9 cellular contexts compared by ENCODE assay signal in genomic region chr7:121169469-121169868, GRCh38.
"Had no signal": no experiment of that assay in that cellular context is flagged by ENCODE, and none has a peak within 500 bp of the region (broad histone marks: within the 10 kb centered on the region; RNA-seq: fewer than 3 reads in every experiment).

No MANE protein-coding gene starts in this region.

- DNase-seq: H9, HCEC 1CT, HFFc6, KBM-7 had no signal

- H3K4me2 ChIP-seq: GM23338, KMS-11 had no signal

- H3K4me3 ChIP-seq: GM23338 had no signal

- H3K9ac ChIP-seq: KMS-11 had no signal

- H3K4me3 Mint-ChIP-seq: GM23338, H9, HFFc6 had no signal

- H2AFZ ChIP-seq: GM23338 had no signal

- ATAC-seq: GM23338, HepG2 had no signal

- H3K27me3 Mint-ChIP-seq: IgD-negative memory B cell had no signal

- H3K27ac Mint-ChIP-seq: GM23338, H9, HFFc6 had no signal

- H3K27ac ChIP-seq: HL-60, KMS-11 had no signal
